In the genomic region with DNA sequence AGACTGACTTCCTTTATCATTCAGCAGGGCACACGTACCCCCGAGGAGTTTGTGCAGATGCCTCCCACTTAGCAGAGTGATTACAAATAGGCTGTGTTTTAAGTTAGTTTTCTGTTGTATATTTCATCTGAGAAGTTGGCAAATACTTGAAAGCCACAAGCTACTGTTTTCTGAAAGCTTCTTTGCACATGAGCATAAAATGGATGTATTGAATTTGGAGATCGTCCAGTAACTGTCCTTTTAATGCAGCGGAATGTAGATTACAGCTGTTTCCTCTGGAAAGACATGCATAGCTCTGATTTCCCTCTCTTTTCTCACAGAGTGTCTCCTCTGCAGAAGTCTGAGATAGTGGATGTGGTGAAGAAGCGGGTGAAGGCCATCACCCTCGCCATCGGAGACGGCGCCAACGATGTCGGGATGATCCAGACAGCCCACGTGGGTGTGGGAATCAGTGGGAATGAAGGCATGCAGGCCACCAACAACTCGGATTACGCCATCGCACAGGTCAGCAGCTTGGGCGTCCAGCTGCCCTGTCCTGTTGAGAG, we compare ENCODE assay signal across 23 cellular contexts.
DNase-seq lines count a peak whose midpoint lies in the region; ATAC-seq and TF ChIP-seq lines count a peak whose summit lies in the region.
"Had no signal": no experiment of that assay in that cellular context is flagged by ENCODE, and none has a peak within 500 bp of the region (broad histone marks: within the 10 kb centered on the region; RNA-seq: fewer than 3 reads in every experiment).

No MANE protein-coding gene starts in this region.

- CTCF ChIA-PET in A673 (lab: Charles Lee): no interaction called here

- no peak overlapping the region for H3K4me3 ChIP-seq in A673 (ENCODE audit: low read depth, low read length, poor library complexity, severe bottlenecking)
- H3K4me3 ChIP-seq in astrocyte of the spinal cord (ENCODE audit: low read depth, low read length): no peak overlapping the region
- H3K4me3 ChIP-seq in gastroesophageal sphincter: no peak overlapping the region
- H3K4me3 ChIP-seq: GM23338, HAP-1 had no signal

- WGBS in gastroesophageal sphincter (ENCODE audit: low coverage in 1 of 2), 2 donors: 55 to 57% methylated on average over 4 to 5 of the region's 16 CpGs

- no peaks in the 10 kb centered on the region for H3K9me3 ChIP-seq in A673 (ENCODE audit: low read depth, low read length, poor library complexity, severe bottlenecking)
- no peaks in the 10 kb centered on the region for H3K9me3 ChIP-seq in gastroesophageal sphincter
- H3K9me3 ChIP-seq: HAP-1 had no signal

- BruUV-seq in A673 (replicated peaks; lab: Mats Ljungman, UMichigan): no TSS peak

- H3K36me3 ChIP-seq in A673 (ENCODE audit: insufficient read depth, low read length, poor library complexity, severe bottlenecking) (no peaks in the 10 kb centered on the region), gastroesophageal sphincter (no peaks in the 10 kb centered on the region)
- H3K36me3 ChIP-seq: HAP-1 had no signal

- in situ Hi-C loops in astrocyte of the spinal cord (cut with HindIII; ENCODE audit: low sequenced_read_pairs): no loop called here

- no peak for TF ChIP-seq POLR2A in gastroesophageal sphincter (IDR thresholded peaks at IDR 0.05)

- no peaks in the 10 kb centered on the region for H3K36me3 Mint-ChIP-seq in nephron (ENCODE audit: low read depth)

- TF ChIP-seq CTCF in A673 (conservative IDR thresholded peaks at IDR 0.05; ENCODE audit: low read depth, low read length) (no peak), astrocyte of the spinal cord (IDR thresholded peaks at IDR 0.05; ENCODE audit: low read depth, low read length) (no peak), nephron (IDR thresholded peaks at IDR 0.05; ENCODE audit: unreplicated experiment in 3 of 3) (no peak), gastroesophageal sphincter (IDR thresholded peaks at IDR 0.05) (no peak)

- peaks cover 4% of the 10 kb centered on the region for H3K27me3 Mint-ChIP-seq in nephron (ENCODE audit: low read depth)

- H3K27me3 ChIP-seq in A673 (replicated peaks; ENCODE audit: insufficient read depth, low read depth, low read length, poor library complexity): no peaks in the 10 kb centered on the region
- no peaks in the 10 kb centered on the region for H3K27me3 ChIP-seq in gastroesophageal sphincter

- intact Hi-C loops in A673 (cut with micrococcal nuclease; ENCODE audit: unreplicated experiment): no loop called here

- TF ChIP-seq EP300 in gastroesophageal sphincter (IDR thresholded peaks at IDR 0.05): no peak

- peak overlapping the region in 2 of 3 experiments; percentile 24 to 49 for H3K4me3 Mint-ChIP-seq in nephron
- H3K4me3 Mint-ChIP-seq: GM23338, HFFc6 had no signal

- ATAC-seq in gastroesophageal sphincter (no peak), GM18873 (IDR thresholded peaks at IDR 0.05; ENCODE audit: low FRiP score, unreplicated experiment) (no peak), GM18861 (IDR thresholded peaks at IDR 0.05; ENCODE audit: unreplicated experiment) (no peak)
- ATAC-seq: GM23338, Panc1 had no signal

- H3K4me1 Mint-ChIP-seq in nephron: peaks cover 58% of the 10 kb centered on the region

- POLR2A ChIA-PET in A673 (lab: Charles Lee; ENCODE audit: low non-redundant PET): no interaction called here

- H3K27ac Mint-ChIP-seq in nephron: peak overlapping the region; percentile 71 to 84 (median 79)
- H3K27ac Mint-ChIP-seq: GM23338, HFFc6 had no signal

- no peak overlapping the region for H3K27ac ChIP-seq in A673 (ENCODE audit: low read depth, low read length, poor library complexity, severe bottlenecking)
- H3K27ac ChIP-seq in gastroesophageal sphincter: no peak overlapping the region
- H3K27ac ChIP-seq: 22Rv1, RWPE1 had no signal

- DNase-seq in A673 (ENCODE audit: low spot score) (peak; percentile 22), astrocyte of the spinal cord (ENCODE audit: low read depth, low spot score) (peak; percentile 74), fibroblast of peridontal ligament (ENCODE audit: extremely low read depth) (peak; percentile 11), NCI-H1694 treated with DMSO at 0.1 percent for 48 hours (lab: John Stamatoyannopoulos, UW) (no peak)
- DNase-seq: ACHN, Calu3, DMS153, HFFc6, KG1, MM.1S, NCI-H2029 treated with DMSO at 0.1 percent for 48 hours, NCI-H2227 treated with DMSO at 0.1 percent for 48 hours, NCI-H526 treated with DMSO at 0.1 percent for 48 hours, SHP77 had no signal

- no peaks in the 10 kb centered on the region for H3K9me3 Mint-ChIP-seq in nephron
- H3K9me3 Mint-ChIP-seq: GM23338 had no signal

- peaks cover 18% of the 10 kb centered on the region for H3K4me1 ChIP-seq in A673 (ENCODE audit: insufficient read depth, low read length, poor library complexity, severe bottlenecking)
- H3K4me1 ChIP-seq in gastroesophageal sphincter: no peaks in the 10 kb centered on the region
- H3K4me1 ChIP-seq: HAP-1 had no signal
